Comparison of ENCODE assay signal across 9 cellular contexts in the genomic region with DNA sequence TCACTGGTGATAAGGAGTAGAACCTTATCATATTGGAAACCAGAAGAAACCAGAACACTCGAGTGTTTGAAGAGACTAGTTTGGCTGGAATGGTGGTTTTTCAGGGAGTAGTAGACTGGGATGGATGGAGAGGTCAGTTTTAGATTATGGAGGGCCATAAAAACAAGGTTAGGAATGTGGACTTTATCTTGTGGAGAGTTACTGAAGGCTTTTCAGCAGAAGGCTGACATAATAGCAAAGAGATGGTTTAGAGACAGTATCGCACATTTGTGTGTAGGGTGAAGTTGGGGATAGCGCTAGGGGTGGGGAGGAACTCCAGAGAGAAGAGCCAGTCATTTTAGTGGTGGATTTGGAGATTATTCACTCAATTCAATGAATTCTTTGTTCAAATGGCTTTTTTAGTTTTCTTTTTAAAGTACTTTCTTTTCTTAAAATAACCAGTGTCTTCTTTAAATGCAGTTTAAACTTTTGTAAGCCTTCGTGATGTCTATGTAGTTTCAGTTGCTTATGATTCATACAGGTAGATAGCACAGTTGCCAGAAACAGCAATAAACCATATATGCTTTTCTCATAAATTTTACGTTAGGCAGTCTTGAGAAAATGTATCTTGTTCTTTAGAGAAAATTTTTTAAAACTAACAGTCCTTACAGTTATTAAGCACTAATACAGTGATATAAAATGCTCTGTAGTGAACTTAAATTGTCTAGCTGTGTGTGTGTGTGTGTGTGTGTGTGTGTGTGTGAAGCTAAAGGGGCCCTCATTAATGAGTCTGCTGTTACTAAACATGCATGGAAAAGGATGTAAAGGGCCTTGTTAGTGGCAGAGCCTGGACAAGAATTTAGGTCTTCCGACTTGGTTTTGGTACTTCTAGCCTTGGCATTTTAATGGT. TPM values are rescaled to one million over a fixed set of nuclear protein-coding genes. Genes with fewer than 3 reads are reported as not detected.
DNase-seq lines count a peak whose midpoint lies in the region; ATAC-seq, FAIRE-seq and TF ChIP-seq lines count a peak whose summit lies in the region.
"Had no signal": no experiment of that assay in that cellular context is flagged by ENCODE, and none has a peak within 500 bp of the region (broad histone marks: within the 10 kb centered on the region; RNA-seq: fewer than 3 reads in every experiment).

No MANE protein-coding gene starts in this region.

- 0 out of 2 replicates have a peak overlapping the region, but pooled peaks have one; percentile 57 for H2BK20ac ChIP-seq in IMR-90 (ENCODE audit: low read depth, low read length)

- H3K56ac ChIP-seq in IMR-90 (ENCODE audit: extremely low read depth, insufficient read depth, low read length) = no peak overlapping the region; the same call in 1 of the 2 replicates

- H2BK5ac ChIP-seq in IMR-90 (ENCODE audit: low read depth, low read length, poor library complexity, severe bottlenecking) = peak overlapping the region; percentile 85

- H2AFZ ChIP-seq in IMR-90 (replicated peaks; ENCODE audit: low read length, poor library complexity) = no peak overlapping the region

- H4K8ac ChIP-seq in IMR-90 (ENCODE audit: low read depth in 2 of 2, low read length in 2 of 2) = peak overlapping the region in 1 of 2 experiments; percentile 48; a peak in 2 of 4 replicates

- H3K27me3 ChIP-seq in AG04450 (ENCODE audit: control insufficient read depth, insufficient read depth, low read length) (no peaks in the 10 kb centered on the region), IMR-90 (ENCODE audit: control insufficient read depth, insufficient read depth, low read length) (no peaks in the 10 kb centered on the region), upper lobe of left lung (no peaks in the 10 kb centered on the region), colonic mucosa (no peaks in the 10 kb centered on the region)

- intact Hi-C loops in IMR-90 (cut with micrococcal nuclease) (no loop called here), colonic mucosa (cut with DNase I) (no loop called here)

- WGBS in IMR-90 (ENCODE audit: extremely low coverage in 2 of 2, insufficient read length in 1 of 2), 2 experiments = 80% methylated on average over 1 of the region's 6 CpGs; no CpG with 5 or more reads in 1 of the 2 experiments
- WGBS in upper lobe of left lung, 2 donors = 85 to 86% methylated on average over 6 of the region's 6 CpGs

- peak overlapping the region; percentile 40; the same call in 1 of the 2 replicates for H4K5ac ChIP-seq in IMR-90 (ENCODE audit: low read depth, low read length)

- peak overlapping the region; percentile 33; the same call in 1 of the 2 replicates for H2AK5ac ChIP-seq in IMR-90 (ENCODE audit: low read depth, low read length)

- dilution Hi-C loops in IMR-90 (cut with HindIII; ENCODE audit: low sequenced_read_pairs, unreplicated experiment) = no loop called here

- peak overlapping the region; percentile 42; the same call in 1 of the 3 replicates for H2BK15ac ChIP-seq in IMR-90 (ENCODE audit: low read depth, low read length)

- peak overlapping the region; percentile 35 for H2BK120ac ChIP-seq in IMR-90 (ENCODE audit: low read depth, low read length)

- CTCF ChIA-PET in AG04450 (lab: Charles Lee) (no interaction called here), IMR-90 (lab: Yijun Ruan, JAX) (no interaction called here)

- H3K4me1 ChIP-seq in IMR-90 (ENCODE audit: control insufficient read depth, insufficient read depth, low read length) = peaks cover 19% of the 10 kb centered on the region
- H3K4me1 ChIP-seq in upper lobe of left lung = peaks cover 0 to 34% (median 25%) of the 10 kb centered on the region in 4 donors
- peaks cover 6% of the 10 kb centered on the region for H3K4me1 ChIP-seq in colonic mucosa

- BruUV-seq in IMR-90 (replicated peaks; lab: Mats Ljungman, UMichigan) = no TSS peak

- H3K36me3 ChIP-seq in IMR-90 (ENCODE audit: control insufficient read depth, insufficient read depth, low read length) = no peaks in the 10 kb centered on the region
- no peaks in the 10 kb centered on the region for H3K36me3 ChIP-seq in upper lobe of left lung
- H3K36me3 ChIP-seq in colonic mucosa = no peaks in the 10 kb centered on the region

- H4K20me1 ChIP-seq in IMR-90 (ENCODE audit: insufficient read depth, low read length) = peaks cover 25% of the 10 kb centered on the region; the same call in 1 of the 2 replicates

- H3K4ac ChIP-seq in IMR-90 (ENCODE audit: low read depth, low read length) = peak overlapping the region; percentile 69; the same call in 1 of the 2 replicates

- peak overlapping the region; percentile 33; the same call in 1 of the 2 replicates for H3K14ac ChIP-seq in IMR-90 (replicated peaks; ENCODE audit: low read depth, low read length)

- peak overlapping the region; percentile 53; the same call in 1 of the 2 replicates for H4K91ac ChIP-seq in IMR-90 (ENCODE audit: insufficient read depth, low read depth, low read length)

- H3K27ac ChIP-seq in AG04450 (ENCODE audit: low read depth, low read length) = no peak overlapping the region
- H3K27ac ChIP-seq in IMR-90 (ENCODE audit: insufficient read depth, low read length) = no peak overlapping the region
- H3K27ac ChIP-seq in upper lobe of left lung = no peak overlapping the region
- no peak overlapping the region for H3K27ac ChIP-seq in colonic mucosa

- no peak for ATAC-seq in IMR-90 (ENCODE audit: low read depth)
- no peak for ATAC-seq in upper lobe of left lung (ENCODE audit: low FRiP score in 2 of 2)

- H3K9ac ChIP-seq in IMR-90 (ENCODE audit: low read depth, low read length) = no peak overlapping the region
- H3K9ac ChIP-seq in colonic mucosa (ENCODE audit: low read depth in 2 of 2, low read length in 2 of 2) = no peak overlapping the region

- peaks cover 23 to 68% of the 10 kb centered on the region in 2 experiments; a peak in 3 of 4 replicates for H3K79me1 ChIP-seq in IMR-90 (ENCODE audit: low read depth in 1 of 2, low read length in 2 of 2)

- no peak for TF ChIP-seq RAD21 in IMR-90 (IDR thresholded peaks at IDR 0.05; ENCODE audit: low read length)

- TF ChIP-seq POLR2A in IMR-90 (IDR thresholded peaks at IDR 0.05; ENCODE audit: low read depth, low read length) (no peak), upper lobe of left lung (IDR thresholded peaks at IDR 0.05) (no peak)

- peak overlapping the region; percentile 57; the same call in 1 of the 2 replicates for H3K18ac ChIP-seq in IMR-90 (ENCODE audit: low read depth, low read length)

- peak overlapping the region; percentile 81 for H3K4me2 ChIP-seq in IMR-90 (ENCODE audit: low read depth, low read length)

- no peak for TF ChIP-seq CTCF in AG04450 (IDR thresholded peaks at IDR 0.05; ENCODE audit: low read depth, low read length)
- no peak for TF ChIP-seq CTCF in IMR-90 (conservative IDR thresholded peaks at IDR 0.05; ENCODE audit: low read depth, low read length)
- no peak for TF ChIP-seq CTCF in fibroblast of the aortic adventitia (IDR thresholded peaks at IDR 0.05; ENCODE audit: insufficient read depth, low read length)
- no peak for TF ChIP-seq CTCF in upper lobe of left lung (IDR thresholded peaks at IDR 0.05)
- TF ChIP-seq CTCF in colonic mucosa (IDR thresholded peaks at IDR 0.05) = no peak

- FAIRE-seq in GM19239 (lab: Jason Lieb, UNC) = peak; percentile 82

- H3K23ac ChIP-seq in IMR-90 (ENCODE audit: low read depth, low read length) = peak overlapping the region; percentile 28; the same call in 1 of the 2 replicates

- H3K4me3 ChIP-seq in AG04450 (ENCODE audit: low read depth, low read length) (peak overlapping the region; percentile 11), IMR-90 (ENCODE audit: insufficient read depth, low read depth, low read length) (no peak overlapping the region), fibroblast of the aortic adventitia (ENCODE audit: low read depth, low read length) (peak overlapping the region; percentile 31), upper lobe of left lung (peak overlapping the region in 2 of 4 donors; percentile 8 to 83), colonic mucosa (no peak overlapping the region)

- POLR2A ChIA-PET in AG04450 (lab: Yijun Ruan, JAX) (no interaction called here), IMR-90 (lab: Charles Lee; ENCODE audit: unreplicated experiment) (no interaction called here)

- DNase-seq in AG04450 (ENCODE audit: low read depth, low spot score) (no peak), GM19239 (ENCODE audit: insufficient read length, low spot score) (no peak), IMR-90 (no peak), fibroblast of the aortic adventitia (ENCODE audit: low read depth) (peak; percentile 23), activated gamma-delta T cell (lab: John Stamatoyannopoulos, UW) (no peak), DMS79 treated with DMSO at 0.1 percent for 48 hours (lab: John Stamatoyannopoulos, UW) (no peak), upper lobe of left lung (no peak), colonic mucosa (no peak)
- DNase-seq: effector CD8-positive, alpha-beta T cell had no signal

- H3K9me3 ChIP-seq in AG04450 (ENCODE audit: control insufficient read depth, insufficient read depth, low read length) (no peaks in the 10 kb centered on the region), IMR-90 (ENCODE audit: control insufficient read depth, insufficient read depth, low read length) (no peaks in the 10 kb centered on the region), upper lobe of left lung (no peaks in the 10 kb centered on the region), colonic mucosa (no peaks in the 10 kb centered on the region)

- H2AK9ac ChIP-seq in IMR-90 (replicated peaks; ENCODE audit: low read depth, low read length, poor library complexity) = no peak overlapping the region

- no peak for TF ChIP-seq EP300 in upper lobe of left lung (IDR thresholded peaks at IDR 0.05)

- H3K9me1 ChIP-seq in IMR-90 (ENCODE audit: insufficient read depth, low read length) = peaks cover 10% of the 10 kb centered on the region

- in situ Hi-C loops in IMR-90 (cut with MboI; ENCODE audit: low sequenced_read_pairs) = no loop called here

RNA-seq across cellular contexts. Expression of a gene that starts 3.8 kb away (rescaled TPM):
- polyA plus RNA-seq in AG04450 (2011; rRNA removed) = 29.3 and 31.1 TPM in 2 replicates
- polyA minus RNA-seq in AG04450 (2011; rRNA and poly(A)+ RNA removed) = 33.4 and 41.6 TPM in 2 replicates
- 29.4 and 42.8 TPM in 2 replicates for total RNA-seq in IMR-90 (2012; rRNA removed)
- 27.1 and 29.0 TPM in 2 replicates for polyA plus RNA-seq in IMR-90 (2012; rRNA removed)
- polyA plus RNA-seq in IMR-90 (2012; cell fraction: cytosol; rRNA removed) = 24.2 and 25.1 TPM in 2 replicates
- 25.9 and 37.1 TPM in 2 replicates for polyA plus RNA-seq in IMR-90 (2012; cell fraction: nucleus; rRNA removed; ENCODE audit: low replicate concordance)
- total RNA-seq in fibroblast of the aortic adventitia (ENCODE audit: low replicate concordance) = 32.1 and 45.0 TPM in 2 replicates
- 10 to 100 TPM; 25.9 to 47.1 (median 29.5) TPM for total RNA-seq in upper lobe of left lung
- 1 to 10 TPM; 4.4 to 7.1 TPM for total RNA-seq in colonic mucosa

RNA-seq across cellular contexts. Expression of a gene that starts 51.7 kb away (rescaled TPM):
- 9.4 and 12.4 TPM in 2 replicates for polyA plus RNA-seq in AG04450 (2011; rRNA removed)
- polyA minus RNA-seq in AG04450 (2011; rRNA and poly(A)+ RNA removed) = 5.1 and 10.8 TPM in 2 replicates
- total RNA-seq in IMR-90 (2012; rRNA removed) = 14.2 and 15.6 TPM in 2 replicates
- polyA plus RNA-seq in IMR-90 (2012; rRNA removed) = 3.4 and 5.0 TPM in 2 replicates
- polyA plus RNA-seq in IMR-90 (2012; cell fraction: cytosol; rRNA removed) = 1.2 and 1.3 TPM in 2 replicates
- 2.6 and 17.2 TPM in 2 replicates for polyA plus RNA-seq in IMR-90 (2012; cell fraction: nucleus; rRNA removed; ENCODE audit: low replicate concordance)
- total RNA-seq in fibroblast of the aortic adventitia (ENCODE audit: low replicate concordance) = 10.4 and 16.6 TPM in 2 replicates
- 10 to 100 TPM in 2 of 6 donors, 1 to 10 TPM in 4; 5.7 to 12.6 (median 8.0) TPM for total RNA-seq in upper lobe of left lung
- total RNA-seq in colonic mucosa = 1 to 10 TPM; 4.9 to 6.4 TPM

Comparison
In these comparisons a context has a peak if more than half of its experiments do, and no peak if none do; other contexts are left out.
1. H3K4me3 ChIP-seq: peak in AG04450 (single experiment) and fibroblast of the aortic adventitia (single experiment); none in IMR-90 (single experiment) and colonic mucosa (single experiment).